Comparison of ENCODE assay signal across 12 cellular contexts in genomic region chr6:135094403-135094821, GRCh38. TPM values are rescaled to one million over a fixed set of nuclear protein-coding genes. Genes with fewer than 3 reads are reported as not detected.
DNase-seq lines count a peak whose midpoint lies in the region; ATAC-seq and TF ChIP-seq lines count a peak whose summit lies in the region.
"Had no signal": no experiment of that assay in that cellular context is flagged by ENCODE, and none has a peak within 500 bp of the region (broad histone marks: within the 10 kb centered on the region; RNA-seq: fewer than 3 reads in every experiment).

No MANE protein-coding gene starts in this region.

- peak; percentile 60 for ATAC-seq in HG03280 (IDR thresholded peaks at IDR 0.05; ENCODE audit: unreplicated experiment)
- ATAC-seq: WTC11 had no signal

- no TSS peak for BruUV-seq in OCI-LY7 (replicated peaks; lab: Mats Ljungman, UMichigan)

- no peaks in the 10 kb centered on the region for H3K36me3 Mint-ChIP-seq in stimulated activated naive CD8-positive, alpha-beta T cell treated with anti-CD3 and anti-CD28 coated beads, Interleukin-15, Interleukin-2, amounts not matched to agents 100 ng/mL and 50 ng/mL, for 24 hours (ENCODE audit: low read depth)
- H3K36me3 Mint-ChIP-seq: WTC11 had no signal

- no peaks in the 10 kb centered on the region for H3K9me3 ChIP-seq in OCI-LY7 (ENCODE audit: low read length)
- H3K9me3 ChIP-seq: esophagus muscularis mucosa had no signal

- H3K4me1 ChIP-seq in OCI-LY7 (ENCODE audit: insufficient read depth, low read length, poor library complexity, severe bottlenecking): no peaks in the 10 kb centered on the region
- H3K4me1 ChIP-seq: esophagus muscularis mucosa had no signal

- H3K79me2 ChIP-seq in OCI-LY7 (ENCODE audit: insufficient read depth, low read depth, low read length): no peaks in the 10 kb centered on the region

- no peak overlapping the region for H2AFZ ChIP-seq in OCI-LY7 (ENCODE audit: low read length)

- peak overlapping the region; percentile 93 for H3K27ac Mint-ChIP-seq in stimulated activated naive CD8-positive, alpha-beta T cell treated with anti-CD3 and anti-CD28 coated beads, Interleukin-15, Interleukin-2, amounts not matched to agents 100 ng/mL and 50 ng/mL, for 24 hours
- H3K27ac Mint-ChIP-seq: WTC11 had no signal

- no peak overlapping the region for H3K27ac ChIP-seq in OCI-LY7 (ENCODE audit: low read depth, low read length, poor library complexity, severe bottlenecking)
- H3K27ac ChIP-seq: esophagus muscularis mucosa had no signal

- DNase-seq in activated gamma-delta T cell treated with Interleukin-2 at 50 U/mL for 16 hours (peak; percentile 49), activated gamma-delta T cell (lab: John Stamatoyannopoulos, UW) (no peak), activated T-helper 1 cell treated with Interleukin-2 at 50 U/mL for 16 hours (ENCODE audit: low read depth) (peak; percentile 16), posterior cingulate gyrus (no peak), NCI-H1694 treated with DMSO at 0.1 percent for 48 hours (lab: John Stamatoyannopoulos, UW) (no peak), OCI-LY7 (ENCODE audit: low spot score) (no peak)
- DNase-seq: AML-193, NCI-H1694 had no signal

- peak overlapping the region; percentile 60 for H3K4me3 Mint-ChIP-seq in stimulated activated naive CD8-positive, alpha-beta T cell treated with anti-CD3 and anti-CD28 coated beads, Interleukin-15, Interleukin-2, amounts not matched to agents 100 ng/mL and 50 ng/mL, for 24 hours
- H3K4me3 Mint-ChIP-seq: WTC11 had no signal

- H3K36me3 ChIP-seq in OCI-LY7 (ENCODE audit: insufficient read depth, low read length): no peaks in the 10 kb centered on the region
- H3K36me3 ChIP-seq: esophagus muscularis mucosa had no signal

- peaks cover 80% of the 10 kb centered on the region for H3K4me1 Mint-ChIP-seq in stimulated activated naive CD8-positive, alpha-beta T cell treated with anti-CD3 and anti-CD28 coated beads, Interleukin-15, Interleukin-2, amounts not matched to agents 100 ng/mL and 50 ng/mL, for 24 hours (ENCODE audit: low read depth)
- H3K4me1 Mint-ChIP-seq: WTC11 had no signal

- POLR2A ChIA-PET in OCI-LY7 (lab: Charles Lee): interaction anchor here (0.6 to 2.6 kb wide), 6 partner anchors 8 to 754 kb away, joined by 4 to 12 read pairs (median 4); partner anchors contain the start of gene HBS1L

- H3K9me3 Mint-ChIP-seq in stimulated activated naive CD8-positive, alpha-beta T cell treated with anti-CD3 and anti-CD28 coated beads, Interleukin-15, Interleukin-2, amounts not matched to agents 100 ng/mL and 50 ng/mL, for 24 hours: no peaks in the 10 kb centered on the region
- H3K9me3 Mint-ChIP-seq: WTC11 had no signal

- H3K4me2 ChIP-seq in OCI-LY7 (ENCODE audit: low read length): no peak overlapping the region

- no peaks in the 10 kb centered on the region for H4K20me1 ChIP-seq in OCI-LY7 (ENCODE audit: insufficient read depth, low read length)

- no peaks in the 10 kb centered on the region for H3K27me3 Mint-ChIP-seq in stimulated activated naive CD8-positive, alpha-beta T cell treated with anti-CD3 and anti-CD28 coated beads, Interleukin-15, Interleukin-2, amounts not matched to agents 100 ng/mL and 50 ng/mL, for 24 hours

- CTCF ChIA-PET in OCI-LY7 (lab: Charles Lee; ENCODE audit: unreplicated experiment): no interaction called here

- H3K9me2 ChIP-seq in OCI-LY7 (ENCODE audit: insufficient read depth, low read length): no peaks in the 10 kb centered on the region

- no peak overlapping the region for H3K4me3 ChIP-seq in OCI-LY7 (ENCODE audit: low read depth, low read length, poor library complexity, severe bottlenecking)
- H3K4me3 ChIP-seq: esophagus muscularis mucosa had no signal

- intact Hi-C loops in posterior cingulate gyrus (cut with DNase I) (no loop called here), OCI-LY7 (cut with micrococcal nuclease; ENCODE audit: unreplicated experiment) (no loop called here)

- no peak for TF ChIP-seq CTCF in OCI-LY7 (conservative IDR thresholded peaks at IDR 0.05; ENCODE audit: low read length)

RNA-seq across cellular contexts. Expression of gene HBS1L, which starts 39.8 kb away (rescaled TPM):
- total RNA-seq in OCI-LY7 (2014; rRNA removed; shearing (Covaris generic)): 82.9 and 95.4 TPM in 2 replicates
- total RNA-seq in OCI-LY7 (2022): 93.1 and 94.9 TPM in 2 replicates

Comparison
In these comparisons a context has a peak if more than half of its experiments do, and no peak if none do; other contexts are left out.
1. DNase-seq: peak in activated gamma-delta T cell treated with Interleukin-2 at 50 U/mL for 16 hours (single experiment) and activated T-helper 1 cell treated with Interleukin-2 at 50 U/mL for 16 hours (single experiment); none in activated gamma-delta T cell (single experiment), posterior cingulate gyrus (0 of 10), NCI-H1694 treated with DMSO at 0.1 percent for 48 hours (single experiment) and OCI-LY7 (single experiment).